ENCODE assay signal across 8 cellular contexts in genomic region chr17:81309140-81309858, GRCh38. TPM values are rescaled to one million over a fixed set of nuclear protein-coding genes. Genes with fewer than 3 reads are reported as not detected.
A peak's percentile ranks its signal among the peaks of the same experiment; 100 is the strongest.
DNase-seq lines count a peak whose midpoint lies in the region; ATAC-seq and TF ChIP-seq lines count a peak whose summit lies in the region.

No MANE protein-coding gene starts in this region.

- H3K27ac ChIP-seq in CD4-positive, CD25-positive, alpha-beta regulatory T cell (ENCODE audit: insufficient read depth, low read length, poor library complexity, severe bottlenecking) = no peak overlapping the region
- no peak overlapping the region for H3K27ac ChIP-seq in HEK293 (ENCODE audit: extremely low read depth, low read depth, low read length)
- H3K27ac ChIP-seq in suprapubic skin = peak overlapping the region; percentile 58

- DNase-seq in CD4-positive, CD25-positive, alpha-beta regulatory T cell = peak in 1 of 3 donors; percentile 44
- no peak for DNase-seq in T-helper 17 cell
- DNase-seq in endothelial cell (ENCODE audit: low spot score) = peak; percentile 47
- peak; percentile 70 for DNase-seq in medulla oblongata (ENCODE audit: extremely low spot score)
- DNase-seq in suprapubic skin (ENCODE audit: low spot score in 2 of 2) = peak; percentile 97

- H3K4me1 ChIP-seq in CD4-positive, CD25-positive, alpha-beta regulatory T cell (ENCODE audit: control insufficient read depth, insufficient read depth, low read length, poor library complexity, severe bottlenecking) = no peaks in the 10 kb centered on the region
- H3K4me1 ChIP-seq in HEK293 (ENCODE audit: control insufficient read depth, insufficient read depth, low read length) (peaks cover 3% of the 10 kb centered on the region; the same call in 1 of the 2 replicates), suprapubic skin (peaks cover 19% of the 10 kb centered on the region)

- H3K4me3 ChIP-seq in CD4-positive, CD25-positive, alpha-beta regulatory T cell (ENCODE audit: low read depth, low read length) = no peak overlapping the region
- H3K4me3 ChIP-seq in HEK293 (ENCODE audit: low read depth, low read length) = no peak overlapping the region
- peak overlapping the region; percentile 38 for H3K4me3 ChIP-seq in suprapubic skin

- H3K9me3 Mint-ChIP-seq in CD4-positive, CD25-positive, alpha-beta regulatory T cell = peaks cover 0 to 2% (median 0%) of the 10 kb centered on the region in 7 donors
- no peaks in the 10 kb centered on the region for H3K9me3 Mint-ChIP-seq in endothelial cell (ENCODE audit: unreplicated experiment)

- 2% methylated on average over 16 of the region's 22 CpGs for WGBS in suprapubic skin

- TF ChIP-seq POLR2A in suprapubic skin (IDR thresholded peaks at IDR 0.05) = no peak

- peaks cover 0 to 3% (median 1%) of the 10 kb centered on the region in 4 donors for H3K4me1 Mint-ChIP-seq in CD4-positive, CD25-positive, alpha-beta regulatory T cell
- H3K4me1 Mint-ChIP-seq in T-helper 17 cell = peaks cover 6% of the 10 kb centered on the region
- H3K4me1 Mint-ChIP-seq in endothelial cell (ENCODE audit: unreplicated experiment) = peaks cover 4% of the 10 kb centered on the region

- CTCF ChIA-PET in HEK293 (lab: Yijun Ruan, JAX) = interaction anchor here (0.6 to 2.0 kb wide), 12 partner anchors 10 to 260 kb away, joined by 3 to 5 read pairs (median 4); no protein-coding TSS in a partner anchor

- H3K36me3 Mint-ChIP-seq in CD4-positive, CD25-positive, alpha-beta regulatory T cell = no peaks in the 10 kb centered on the region
- H3K36me3 Mint-ChIP-seq in T-helper 17 cell (ENCODE audit: low read depth) (no peaks in the 10 kb centered on the region), endothelial cell (ENCODE audit: low read depth, unreplicated experiment) (no peaks in the 10 kb centered on the region)

- peaks cover 11% of the 10 kb centered on the region for H3K27me3 Mint-ChIP-seq in CD4-positive, CD25-positive, alpha-beta regulatory T cell
- peaks cover 22% of the 10 kb centered on the region for H3K27me3 Mint-ChIP-seq in T-helper 17 cell
- H3K27me3 Mint-ChIP-seq in endothelial cell (ENCODE audit: unreplicated experiment) = peaks cover 7% of the 10 kb centered on the region

- no peak for TF ChIP-seq EP300 in suprapubic skin (IDR thresholded peaks at IDR 0.05)

- no peak overlapping the region for H3K27ac Mint-ChIP-seq in CD4-positive, CD25-positive, alpha-beta regulatory T cell
- no peak overlapping the region for H3K27ac Mint-ChIP-seq in T-helper 17 cell
- peak overlapping the region; percentile 11 for H3K27ac Mint-ChIP-seq in endothelial cell (ENCODE audit: unreplicated experiment)

- H3K4me3 Mint-ChIP-seq in CD4-positive, CD25-positive, alpha-beta regulatory T cell = peak overlapping the region in 1 of 4 donors; percentile 41
- H3K4me3 Mint-ChIP-seq in T-helper 17 cell (no peak overlapping the region), endothelial cell (ENCODE audit: unreplicated experiment) (no peak overlapping the region)

- peak; percentile 46 to 52 for ATAC-seq in CD4-positive, CD25-positive, alpha-beta regulatory T cell (ENCODE audit: low read depth in 2 of 2)
- ATAC-seq in T-helper 17 cell = peak; percentile 68
- no peak for ATAC-seq in GM19328 (IDR thresholded peaks at IDR 0.05; ENCODE audit: unreplicated experiment)
- ATAC-seq in HG02981 (IDR thresholded peaks at IDR 0.05; ENCODE audit: unreplicated experiment) = no peak

- POLR2A ChIA-PET in HEK293 (lab: Yijun Ruan, JAX) = interaction anchor here (0.7 to 2.0 kb wide), 6 partner anchors 14 to 298 kb away, joined by 3 to 7 read pairs (median 6); partner anchors contain the start of genes BAHCC1 and SLC38A10

- H3K27me3 ChIP-seq in CD4-positive, CD25-positive, alpha-beta regulatory T cell (ENCODE audit: control insufficient read depth, insufficient read depth, low read length) = no peaks in the 10 kb centered on the region
- no peaks in the 10 kb centered on the region for H3K27me3 ChIP-seq in suprapubic skin

- TF ChIP-seq CTCF in HEK293 (tag by site-specific recombination; IDR thresholded peaks at IDR 0.05) = peak; percentile 21; the same call in 1 of the 2 replicates
- peak; percentile 49 for TF ChIP-seq CTCF in endothelial cell (IDR thresholded peaks at IDR 0.05; ENCODE audit: unreplicated experiment)
- TF ChIP-seq CTCF in suprapubic skin (IDR thresholded peaks at IDR 0.05) = peak; percentile 48 to 60

- no peaks in the 10 kb centered on the region for H3K9me3 ChIP-seq in CD4-positive, CD25-positive, alpha-beta regulatory T cell (ENCODE audit: control insufficient read depth in 2 of 2, low read length in 2 of 2)
- H3K9me3 ChIP-seq in HEK293 (ENCODE audit: control insufficient read depth, insufficient read depth, low read depth, low read length) = no peaks in the 10 kb centered on the region
- no peaks in the 10 kb centered on the region for H3K9me3 ChIP-seq in T-helper 17 cell (ENCODE audit: control insufficient read depth, low read length, poor library complexity, severe bottlenecking)
- H3K9me3 ChIP-seq in suprapubic skin = no peaks in the 10 kb centered on the region

- H3K36me3 ChIP-seq in CD4-positive, CD25-positive, alpha-beta regulatory T cell (ENCODE audit: control insufficient read depth, insufficient read depth, low read length) = no peaks in the 10 kb centered on the region
- H3K36me3 ChIP-seq in HEK293 (ENCODE audit: control insufficient read depth in 2 of 2, insufficient read depth in 1 of 2, low read length in 2 of 2) = no peaks in the 10 kb centered on the region
- H3K36me3 ChIP-seq in suprapubic skin = no peaks in the 10 kb centered on the region

TF ChIP-seq in HEK293, 187 proteins besides CTCF, POLR2A, EP300 and RAD21:
- TF ChIP-seq KLF1 (tag by site-specific recombination; IDR thresholded peaks at IDR 0.05) = peak; percentile 96
- TF ChIP-seq ZSCAN18 (tag by site-specific recombination; IDR thresholded peaks at IDR 0.05) = no peak
- 0 out of 2 replicates have a peak, but pooled peaks have one; percentile 29 for TF ChIP-seq ZBTB10 (tag by site-specific recombination; IDR thresholded peaks at IDR 0.05)
- TF ChIP-seq ZNF302 (tag by site-specific recombination; IDR thresholded peaks at IDR 0.05; ENCODE audit: low read depth) = no peak
TF ChIP-seq in HEK293: peak in this region for 2.

RNA-seq across cellular contexts. Expression of gene SLC38A10, which starts 14.2 kb away (rescaled TPM):
- total RNA-seq in CD4-positive, CD25-positive, alpha-beta regulatory T cell = 66.3 TPM
- polyA plus RNA-seq in CD4-positive, CD25-positive, alpha-beta regulatory T cell = 10 to 100 TPM; 38.2 to 60.1 (median 48.6) TPM
- total RNA-seq in T-helper 17 cell (10 to 100 TPM; 59.4 to 98.4 TPM), endothelial cell (ENCODE audit: unreplicated experiment) (57.2 TPM), suprapubic skin (10 to 100 TPM; 48.5 to 84.9 (median 69.4) TPM)

Comparison
In these comparisons a context has a peak if more than half of its experiments do, and no peak if none do; other contexts are left out.
1. ATAC-seq: peak in CD4-positive, CD25-positive, alpha-beta regulatory T cell (2 of 2) and T-helper 17 cell (single experiment); none in GM19328 (single experiment) and HG02981 (single experiment).
2. DNase-seq: peak in endothelial cell (single experiment), medulla oblongata (single experiment) and suprapubic skin (2 of 2); none in T-helper 17 cell (0 of 3).
3. Peak in every context shown above with its lines, with median percentiles within 50 percentile points of each other: CTCF ChIP-seq.